In genomic region chr17:76645481-76645880, GRCh38 we compare ENCODE assay signal across 32 cellular contexts. TPM values are rescaled to one million over a fixed set of nuclear protein-coding genes. Genes with fewer than 3 reads are reported as not detected.
DNase-seq lines count a peak whose midpoint lies in the region; ATAC-seq, FAIRE-seq and TF ChIP-seq lines count a peak whose summit lies in the region.
"Had no signal": no experiment of that assay in that cellular context is flagged by ENCODE, and none has a peak within 500 bp of the region (broad histone marks: within the 10 kb centered on the region; RNA-seq: fewer than 3 reads in every experiment).

No MANE protein-coding gene starts in this region.

- no peak for FAIRE-seq in A549 (lab: Jason Lieb, UNC)
- no peak for FAIRE-seq in pancreas (lab: Jason Lieb, UNC)
- FAIRE-seq: H54, HTR-8/SVneo had no signal

- H3K27ac ChIP-seq in A549 (peak overlapping the region; percentile 38 to 43; a peak in 3 of 6 replicates), esophagus squamous epithelium (peak overlapping the region in 3 of 4 donors; percentile 77 to 88 (median 87)), pancreas (peak overlapping the region in 2 of 4 donors; percentile 30 to 34)
- H3K27ac ChIP-seq: BLaER1, RWPE1, tibial nerve had no signal

- peaks cover 3% of the 10 kb centered on the region for H3K36me3 Mint-ChIP-seq in activated CD8-positive, alpha-beta T cell treated with anti-CD3 and anti-CD28 coated beads, Interleukin-2, amount 10 ng/mL, durations not matched to agents 7 days and 5 days (ENCODE audit: low read depth)

- ATAC-seq in A549 (peak; percentile 48 to 54; a peak in 3 of 6 replicates), pancreas (peak; percentile 46 to 78 (median 74)), GM18519 (IDR thresholded peaks at IDR 0.05; ENCODE audit: low FRiP score, unreplicated experiment) (no peak)
- ATAC-seq in activated CD8-positive, alpha-beta T cell treated with anti-CD3 and anti-CD28 coated beads, Interleukin-2, amount 10 ng/mL, durations not matched to agents 7 days and 5 days, result no peak
- ATAC-seq: activated CD8-positive, alpha-beta memory T cell treated with anti-CD3 and anti-CD28 coated beads, Interleukin-2, amount 10 ng/mL, durations not matched to agents 7 days and 5 days; naive thymus-derived CD4-positive, alpha-beta T cell; right cardiac atrium had no signal

- peak overlapping the region; percentile 25; the same call in 1 of the 3 replicates for H3K4me2 ChIP-seq in A549
- H3K4me2 ChIP-seq: BLaER1 had no signal

- H3K27me3 Mint-ChIP-seq in activated CD8-positive, alpha-beta T cell treated with anti-CD3 and anti-CD28 coated beads, Interleukin-2, amount 10 ng/mL, durations not matched to agents 7 days and 5 days (ENCODE audit: low read depth), result peaks cover 14% of the 10 kb centered on the region
- H3K27me3 Mint-ChIP-seq: stimulated activated naive CD8-positive, alpha-beta T cell treated with anti-CD3 and anti-CD28 coated beads, Interleukin-15, Interleukin-2, amounts not matched to agents 100 ng/mL and 50 ng/mL, for 24 hours had no signal

- CTCF ChIA-PET in A549 (lab: Yijun Ruan, JAX), result interaction anchor here (1.6 kb wide), 1 partner anchor 22 kb away, joined by 7 read pairs; no protein-coding TSS in a partner anchor
- CTCF ChIA-PET in activated CD8-positive, alpha-beta T cell treated with anti-CD3 and anti-CD28 coated beads, Interleukin-2, amount 10 ng/mL, durations not matched to agents 7 days and 5 days (lab: Charles Lee), result interaction anchor here (1.1 kb wide), 1 partner anchor 22 kb away, joined by 8 read pairs; no protein-coding TSS in a partner anchor

- TF ChIP-seq POLR2A in A549 (IDR thresholded peaks at IDR 0.05; ENCODE audit: low read length) (no peak), esophagus squamous epithelium (IDR thresholded peaks at IDR 0.05) (no peak), lower leg skin (IDR thresholded peaks at IDR 0.05) (no peak)

- DNase-seq in A549 (ENCODE audit: low read depth in 1 of 2, low spot score in 1 of 2) (no peak), LNCaP clone FGC (ENCODE audit: low read depth) (peak; percentile 17), esophagus squamous epithelium (lab: John Stamatoyannopoulos, UW) (no peak), pancreas (peak in 1 of 6 donors; percentile 34), NCI-H2081 (lab: John Stamatoyannopoulos, UW) (no peak), lower leg skin (ENCODE audit: low spot score in 2 of 2) (no peak)
- DNase-seq in activated CD8-positive, alpha-beta T cell treated with anti-CD3 and anti-CD28 coated beads, Interleukin-2, amount 10 ng/mL, durations not matched to agents 7 days and 5 days, result no peak
- DNase-seq: activated CD4-positive, alpha-beta T cell treated with anti-CD3 and anti-CD28 coated beads, Interleukin-2, amount 10 ng/mL, durations not matched to agents 7 days and 5 days; activated CD8-positive, alpha-beta memory T cell treated with anti-CD3 and anti-CD28 coated beads, Interleukin-2, amount 10 ng/mL, durations not matched to agents 7 days and 5 days; activated naive CD4-positive, alpha-beta T cell treated with anti-CD3 and anti-CD28 coated beads, Interleukin-2, amount 50 U/mL, for 16 hours; anterior cingulate cortex; caudate nucleus; COR-L47; dermis blood vessel endothelial cell; DND-41; kidney glomerular epithelial cell; mesendoderm; MV-4-11; naive thymus-derived CD4-positive, alpha-beta T cell; NCI-H146; NCI-H2171; NCI-H524; right cardiac atrium had no signal

- 55% methylated on average over 5 of the region's 5 CpGs for WGBS in A549 (ENCODE audit: missing lambda C conversion rate)
- WGBS in esophagus squamous epithelium, 2 donors, result 71 to 75% methylated on average over 1 to 3 of the region's 5 CpGs
- 21 to 59% methylated on average over 5 of the region's 5 CpGs for WGBS in pancreas, 2 donors
- WGBS in lower leg skin, 2 donors, result 63 to 72% methylated on average over 5 of the region's 5 CpGs

- no peak overlapping the region for H3K4me3 ChIP-seq in A549
- no peak overlapping the region for H3K4me3 ChIP-seq in LNCaP clone FGC (ENCODE audit: low read depth, low read length)
- peak overlapping the region in 2 of 4 donors; percentile 11 to 25 for H3K4me3 ChIP-seq in esophagus squamous epithelium
- no peak overlapping the region for H3K4me3 ChIP-seq in pancreas
- H3K4me3 ChIP-seq in lower leg skin (ENCODE audit: low read depth, poor library complexity, severe bottlenecking), result no peak overlapping the region
- H3K4me3 ChIP-seq: BLaER1, tibial nerve had no signal

- no peak for TF ChIP-seq RAD21 in A549 (conservative IDR thresholded peaks at IDR 0.05 in 1 of 2, IDR thresholded peaks at IDR 0.05 in 1 of 2)

- intact Hi-C loops in esophagus squamous epithelium (cut with DNase I), result no loop called here
- intact Hi-C loops in pancreas (cut with DNase I), result no loop called here
- intact Hi-C loops in lower leg skin (cut with DNase I; ENCODE audit: low total_unique reads), result no loop called here

- H3K9me3 ChIP-seq in A549 (peaks cover 5% of the 10 kb centered on the region; the same call in 1 of the 3 replicates), esophagus squamous epithelium (no peaks in the 10 kb centered on the region), pancreas (no peaks in the 10 kb centered on the region)
- H3K9me3 ChIP-seq: tibial nerve had no signal

- H3K9me3 Mint-ChIP-seq in activated CD8-positive, alpha-beta T cell treated with anti-CD3 and anti-CD28 coated beads, Interleukin-2, amount 10 ng/mL, durations not matched to agents 7 days and 5 days (ENCODE audit: insufficient read depth), result peaks cover 11% of the 10 kb centered on the region

- no peak for TF ChIP-seq CTCF in A549 (IDR thresholded peaks at IDR 0.05)
- TF ChIP-seq CTCF in LNCaP clone FGC (IDR thresholded peaks at IDR 0.05; ENCODE audit: control insufficient read depth, extremely low read depth, insufficient read depth), result no peak
- TF ChIP-seq CTCF in esophagus squamous epithelium (IDR thresholded peaks at IDR 0.05), result no peak
- TF ChIP-seq CTCF in pancreas (IDR thresholded peaks at IDR 0.05), result no peak
- no peak for TF ChIP-seq CTCF in lower leg skin (IDR thresholded peaks at IDR 0.05)

- H3K4me3 Mint-ChIP-seq in activated CD8-positive, alpha-beta T cell treated with anti-CD3 and anti-CD28 coated beads, Interleukin-2, amount 10 ng/mL, durations not matched to agents 7 days and 5 days, result no peak overlapping the region
- H3K4me3 Mint-ChIP-seq: activated CD4-positive, alpha-beta T cell treated with anti-CD3 and anti-CD28 coated beads, Interleukin-2, amount 10 ng/mL, durations not matched to agents 7 days and 5 days; activated CD8-positive, alpha-beta memory T cell treated with anti-CD3 and anti-CD28 coated beads, Interleukin-2, amount 10 ng/mL, durations not matched to agents 7 days and 5 days; stimulated activated naive CD8-positive, alpha-beta T cell treated with anti-CD3 and anti-CD28 coated beads, Interleukin-15, Interleukin-2, amounts not matched to agents 100 ng/mL and 50 ng/mL, for 24 hours; T-helper 1 cell treated with Interleukin-12 subunit alpha and Interleukin-12 subunit beta and Interleukin-4 antibody, amounts not matched to agents 30 μg/mL and 1 μg/mL, for 36 hours had no signal

- H3K27me3 ChIP-seq in esophagus squamous epithelium, result peaks cover 0 to 5% (median 0%) of the 10 kb centered on the region in 4 donors
- H3K27me3 ChIP-seq in pancreas, result no peaks in the 10 kb centered on the region
- H3K27me3 ChIP-seq: BLaER1, tibial nerve had no signal

- no peak for TF ChIP-seq EP300 in A549 (IDR thresholded peaks at IDR 0.05)

- H3K27ac Mint-ChIP-seq in activated CD8-positive, alpha-beta T cell treated with anti-CD3 and anti-CD28 coated beads, Interleukin-2, amount 10 ng/mL, durations not matched to agents 7 days and 5 days, result no peak overlapping the region
- H3K27ac Mint-ChIP-seq: activated CD4-positive, alpha-beta T cell treated with anti-CD3 and anti-CD28 coated beads, Interleukin-2, amount 10 ng/mL, durations not matched to agents 7 days and 5 days; activated CD8-positive, alpha-beta memory T cell treated with anti-CD3 and anti-CD28 coated beads, Interleukin-2, amount 10 ng/mL, durations not matched to agents 7 days and 5 days; stimulated activated naive CD8-positive, alpha-beta T cell treated with anti-CD3 and anti-CD28 coated beads, Interleukin-15, Interleukin-2, amounts not matched to agents 100 ng/mL and 50 ng/mL, for 24 hours; T-helper 1 cell treated with Interleukin-12 subunit alpha and Interleukin-12 subunit beta and Interleukin-4 antibody, amounts not matched to agents 30 μg/mL and 1 μg/mL, for 36 hours had no signal

- POLR2A ChIA-PET in A549 (lab: Yijun Ruan, JAX), result interaction anchor here (0.6 kb wide), 1 partner anchor 10 kb away, joined by 3 read pairs; no protein-coding TSS in a partner anchor
- POLR2A ChIA-PET in activated CD8-positive, alpha-beta T cell treated with anti-CD3 and anti-CD28 coated beads, Interleukin-2, amount 10 ng/mL, durations not matched to agents 7 days and 5 days (lab: Charles Lee), result no interaction called here

- H3K36me3 ChIP-seq in esophagus squamous epithelium (no peaks in the 10 kb centered on the region), pancreas (no peaks in the 10 kb centered on the region)
- H3K36me3 ChIP-seq: BLaER1, tibial nerve had no signal

- H3K4me1 Mint-ChIP-seq in activated CD8-positive, alpha-beta T cell treated with anti-CD3 and anti-CD28 coated beads, Interleukin-2, amount 10 ng/mL, durations not matched to agents 7 days and 5 days (ENCODE audit: low read depth), result peaks cover 9% of the 10 kb centered on the region
- H3K4me1 Mint-ChIP-seq: activated CD8-positive, alpha-beta memory T cell treated with anti-CD3 and anti-CD28 coated beads, Interleukin-2, amount 10 ng/mL, durations not matched to agents 7 days and 5 days had no signal

- H3K4me1 ChIP-seq in A549 (peaks cover 36% of the 10 kb centered on the region), esophagus squamous epithelium (peaks cover 9 to 57% (median 12%) of the 10 kb centered on the region in 3 donors), pancreas (peaks cover 12 to 29% (median 22%) of the 10 kb centered on the region in 3 donors)
- H3K4me1 ChIP-seq: BLaER1, tibial nerve had no signal

RNA-seq across cellular contexts. Expression of gene ST6GALNAC1, which starts 1.9 kb away (rescaled TPM):
- polyA plus RNA-seq in A549 (2011; rRNA removed) (0.63 and 0.72 TPM in 2 replicates), A549 (2017; fragmentation: RNase III; extraction: RNeasy Plus Mini Kit Qiagen cat#74134 plus additional on column Dnase treatment) (0.09 to 0.27 TPM (median 0.09 TPM) in 3 replicates), pancreas (1 to 10 TPM in 1 of 2 donors, under 1 TPM in 1; 0.34 to 1.5 TPM)
- 0.08 and 0.25 TPM in 2 replicates for polyA plus RNA-seq in A549 (2012; cell fraction: cytosol; rRNA removed)
- 0.05 and 0.11 TPM in 2 replicates for polyA plus RNA-seq in A549 (2012; cell fraction: nucleus; rRNA removed)
- 0.97 and 1.6 TPM in 2 replicates for polyA minus RNA-seq in A549 (2011; rRNA and poly(A)+ RNA removed)
- total RNA-seq in esophagus squamous epithelium (10 to 100 TPM; 10.6 to 63.3 (median 32.7) TPM), pancreas (1 to 10 TPM in 3 of 6 donors, under 1 TPM in 3; 0.35 to 4.9 (median 1.3) TPM), lower leg skin (1 to 10 TPM in 2 of 4 donors, not detected in 2; 2.4 to 5.6 TPM)
- not detected for total RNA-seq in activated CD8-positive, alpha-beta T cell treated with anti-CD3 and anti-CD28 coated beads, Interleukin-2, amount 10 ng/mL, durations not matched to agents 7 days and 5 days
- total RNA-seq: activated CD8-positive, alpha-beta memory T cell treated with anti-CD3 and anti-CD28 coated beads, Interleukin-2, amount 10 ng/mL, durations not matched to agents 7 days and 5 days; dermis blood vessel endothelial cell; osteocyte had no signal

RNA-seq across cellular contexts. Expression of gene ST6GALNAC2, which starts 59.8 kb away (rescaled TPM):
- polyA plus RNA-seq in A549 (2011; rRNA removed), result 0.74 and 0.78 TPM in 2 replicates
- polyA plus RNA-seq in A549 (2012; cell fraction: cytosol; rRNA removed), result 0.16 and 0.44 TPM in 2 replicates
- polyA plus RNA-seq in A549 (2012; cell fraction: nucleus; rRNA removed), result 0.26 and 0.36 TPM in 2 replicates
- 0.30 to 0.59 TPM (median 0.41 TPM) in 3 replicates for polyA plus RNA-seq in A549 (2017; fragmentation: RNase III; extraction: RNeasy Plus Mini Kit Qiagen cat#74134 plus additional on column Dnase treatment)
- 0.25 and 0.58 TPM in 2 replicates for polyA minus RNA-seq in A549 (2011; rRNA and poly(A)+ RNA removed)
- 10 to 100 TPM; 15.2 to 39.9 (median 29.5) TPM for total RNA-seq in esophagus squamous epithelium
- total RNA-seq in pancreas, result 10 to 100 TPM in 1 of 6 donors, 1 to 10 TPM in 5; 5.0 to 11.4 (median 5.9) TPM
- 10 to 100 TPM in 1 of 2 donors, 1 to 10 TPM in 1; 8.1 to 15.0 TPM for polyA plus RNA-seq in pancreas
- total RNA-seq in activated CD8-positive, alpha-beta T cell treated with anti-CD3 and anti-CD28 coated beads, Interleukin-2, amount 10 ng/mL, durations not matched to agents 7 days and 5 days, result not detected
- 100 to 1,000 TPM in 1 of 4 donors, 10 to 100 TPM in 3; 64.8 to 101 (median 76.5) TPM for total RNA-seq in lower leg skin
- total RNA-seq: activated CD4-positive, alpha-beta T cell treated with anti-CD3 and anti-CD28 coated beads, Interleukin-2, amount 10 ng/mL, durations not matched to agents 7 days and 5 days; activated CD8-positive, alpha-beta memory T cell treated with anti-CD3 and anti-CD28 coated beads, Interleukin-2, amount 10 ng/mL, durations not matched to agents 7 days and 5 days had no signal
- polyA plus RNA-seq: naive thymus-derived CD4-positive, alpha-beta T cell had no signal

Comparison
In these comparisons a context has a peak if more than half of its experiments do, and no peak if none do; other contexts are left out.
1. ATAC-seq: peak in A549 (2 of 2) and pancreas (4 of 4); none in activated CD8-positive, alpha-beta T cell treated with anti-CD3 and anti-CD28 coated beads, Interleukin-2, amount 10 ng/mL, durations not matched to agents 7 days and 5 days (single experiment) and GM18519 (single experiment).
2. RNA of gene ST6GALNAC2, which starts 59.8 kb away (total RNA-seq): 64.8 to 101 TPM in lower leg skin, 15.2 to 39.9 TPM in esophagus squamous epithelium and 5.0 to 11.4 TPM in pancreas; not detected in activated CD8-positive, alpha-beta T cell treated with anti-CD3 and anti-CD28 coated beads, Interleukin-2, amount 10 ng/mL, durations not matched to agents 7 days and 5 days; every median in the first group is over 4 times any median in the second.